9 cellular contexts compared by ENCODE assay signal in the genomic region with DNA sequence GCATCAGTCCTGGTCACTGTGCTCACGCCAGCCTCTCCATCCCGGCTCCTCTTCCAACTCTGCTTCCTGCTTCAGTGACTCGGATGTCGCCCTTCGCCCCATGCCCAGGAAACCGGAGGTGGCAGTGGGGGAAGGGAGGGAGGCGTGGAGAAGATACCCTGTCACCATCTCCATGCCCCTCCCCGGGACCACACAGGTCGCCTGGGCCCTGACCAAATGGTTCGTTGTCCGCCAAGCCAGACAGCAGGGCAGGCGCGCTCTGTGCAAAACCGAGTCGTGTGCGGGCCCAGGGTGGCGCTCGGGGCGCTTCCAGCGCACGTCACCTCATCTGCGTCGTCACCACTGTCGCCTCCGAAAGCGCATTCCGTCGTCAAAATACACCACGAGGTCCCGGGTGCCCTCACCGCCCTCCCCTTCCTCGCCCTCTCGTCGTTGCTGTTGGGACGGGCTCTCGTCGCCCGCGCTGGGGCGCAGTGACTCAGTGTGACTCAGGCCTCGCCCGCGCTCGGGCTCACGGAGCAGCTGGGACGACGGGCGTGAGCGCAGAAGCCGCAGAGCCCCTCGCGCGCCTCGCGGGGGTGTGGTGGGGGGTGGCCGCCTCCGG. TPM values are rescaled to one million over a fixed set of nuclear protein-coding genes. Genes with fewer than 3 reads are reported as not detected.
A peak's percentile ranks its signal among the peaks of the same experiment; 100 is the strongest.
DNase-seq lines count a peak whose midpoint lies in the region; ATAC-seq and TF ChIP-seq lines count a peak whose summit lies in the region.
"Had no signal": no experiment of that assay in that cellular context is flagged by ENCODE, and none has a peak within 500 bp of the region (broad histone marks: within the 10 kb centered on the region; RNA-seq: fewer than 3 reads in every experiment).

No MANE protein-coding gene starts in this region.

- TF ChIP-seq CTCF in cardiac fibroblast (IDR thresholded peaks at IDR 0.05; ENCODE audit: low read depth, low read length) (no peak), kidney epithelial cell (IDR thresholded peaks at IDR 0.05; ENCODE audit: insufficient read depth, low read length, poor library complexity, severe bottlenecking) (no peak)

- DNase-seq in NCI-H1105 treated with DMSO at 0.1 percent for 48 hours (lab: John Stamatoyannopoulos, UW), result peak; percentile 9
- DNase-seq in NCI-H1105 (lab: John Stamatoyannopoulos, UW), result no peak
- peak; percentile 43 to 59 (median 49) for DNase-seq in activated CD4-positive, CD25-positive, alpha-beta regulatory T cell (lab: John Stamatoyannopoulos, UW)
- peak; percentile 26 to 47 for DNase-seq in cardiac fibroblast (ENCODE audit: low read depth in 2 of 2)
- DNase-seq in kidney epithelial cell (ENCODE audit: low read depth), result no peak
- DNase-seq in stimulated activated CD4-positive, alpha-beta T cell treated with anti-CD3 and anti-CD28 coated beads, Interleukin-1b, Interleukin-23, amount 100 ng/mL, for 48 hours, result peak; percentile 85

- peaks cover 9% of the 10 kb centered on the region for H3K27me3 ChIP-seq in kidney epithelial cell (ENCODE audit: control insufficient read depth, insufficient read depth, low read length)

- H3K36me3 ChIP-seq in kidney epithelial cell (ENCODE audit: control insufficient read depth, insufficient read depth, low read length), result no peaks in the 10 kb centered on the region

- H3K4me3 ChIP-seq in cardiac fibroblast (replicated peaks in 1 of 2; ENCODE audit: low read depth in 2 of 2, low read length in 2 of 2) (peak overlapping the region; percentile 30 to 47), kidney epithelial cell (ENCODE audit: low read depth, low read length) (peak overlapping the region; percentile 23)

- ATAC-seq in GM21381 (IDR thresholded peaks at IDR 0.05; ENCODE audit: unreplicated experiment), result no peak
- ATAC-seq in GM21390 (IDR thresholded peaks at IDR 0.05; ENCODE audit: unreplicated experiment), result no peak

RNA-seq across cellular contexts. Expression of a gene that starts 39.2 kb away (rescaled TPM):
- 7.3 and 17.7 TPM in 2 replicates for total RNA-seq in kidney epithelial cell

RNA-seq across cellular contexts. Expression of a gene that starts 56.4 kb away (rescaled TPM):
- 6.1 and 6.8 TPM in 2 replicates for total RNA-seq in kidney epithelial cell
- total RNA-seq: activated CD8-positive, alpha-beta memory T cell treated with anti-CD3 and anti-CD28 coated beads for 36 hours had no signal

Comparison
In these comparisons a context has a peak if more than half of its experiments do, and no peak if none do; other contexts are left out.
1. DNase-seq: peak in NCI-H1105 treated with DMSO at 0.1 percent for 48 hours (single experiment), activated CD4-positive, CD25-positive, alpha-beta regulatory T cell (4 of 4), cardiac fibroblast (2 of 2) and stimulated activated CD4-positive, alpha-beta T cell treated with anti-CD3 and anti-CD28 coated beads, Interleukin-1b, Interleukin-23, amount 100 ng/mL, for 48 hours (single experiment); none in NCI-H1105 (single experiment) and kidney epithelial cell (single experiment).